ENCODE assay signal across 8 cellular contexts in genomic region chr12:112125250-112125999, GRCh38. TPM values are rescaled to one million over a fixed set of nuclear protein-coding genes. Genes with fewer than 3 reads are reported as not detected.
DNase-seq lines count a peak whose midpoint lies in the region; ATAC-seq and TF ChIP-seq lines count a peak whose summit lies in the region.

TRAFD1 (plus strand) TSS chr12:112125560; CDS start chr12:112130523, 4,963 bp downstream.

- peak within 1 kb of the TSS; percentile 58 for H2AFZ ChIP-seq in KMS-11 (ENCODE audit: low read depth)

- ATAC-seq in GM21737 (IDR thresholded peaks at IDR 0.05; ENCODE audit: unreplicated experiment) (peak; percentile 94), esophagus mucosa (peak; percentile 98)

- H3K27ac ChIP-seq in KMS-11 (peak within 1 kb of the TSS; percentile 61), Peyer's patch (peak within 1 kb of the TSS; percentile 88 to 94 (median 90)), muscle layer of colon (ENCODE audit: low read depth, low read length) (peak within 1 kb of the TSS; percentile 85)

- peak within 1 kb of the TSS; percentile 76 for H3K9ac ChIP-seq in KMS-11
- peak within 1 kb of the TSS; percentile 90 for H3K9ac ChIP-seq in muscle layer of colon (ENCODE audit: low read length)

- H3K4me3 ChIP-seq in KMS-11 (IDR thresholded peaks at IDR 0.05; ENCODE audit: insufficient read depth, low read depth, low read length) (no peak within 1 kb of the TSS), Peyer's patch (peak within 1 kb of the TSS; percentile 78 to 91 (median 84)), muscle layer of colon (ENCODE audit: low read depth in 1 of 2, low read length in 2 of 2) (peak within 1 kb of the TSS; percentile 66 to 84)

- peak within 1 kb of the TSS; percentile 80 for H3K4me2 ChIP-seq in KMS-11

- TF ChIP-seq CTCF in KMS-11 (conservative IDR thresholded peaks at IDR 0.05; ENCODE audit: low read depth, low read length) = no peak
- TF ChIP-seq CTCF in Peyer's patch (IDR thresholded peaks at IDR 0.05) = no peak

- peaks cover 43% of the 10 kb centered on the region for H3K4me1 ChIP-seq in KMS-11 (ENCODE audit: low read depth, poor library complexity, severe bottlenecking)
- peaks cover 0 to 39% (median 18%) of the 10 kb centered on the region in 4 donors for H3K4me1 ChIP-seq in Peyer's patch
- peaks cover 64% of the 10 kb centered on the region for H3K4me1 ChIP-seq in muscle layer of colon (ENCODE audit: insufficient read depth, low read length)

- peaks cover 37% of the 10 kb centered on the region for H3K79me2 ChIP-seq in KMS-11 (ENCODE audit: insufficient read depth, low read depth)

- peak; percentile 86 to 95 for TF ChIP-seq POLR2A in Peyer's patch (IDR thresholded peaks at IDR 0.05)

- H3K9me3 ChIP-seq in Peyer's patch = no peaks in the 10 kb centered on the region
- no peaks in the 10 kb centered on the region for H3K9me3 ChIP-seq in muscle layer of colon (ENCODE audit: low read length)

- H4K20me1 ChIP-seq in KMS-11 (ENCODE audit: insufficient read depth) = no peaks in the 10 kb centered on the region

- peak; percentile 96 for DNase-seq in DMS53 treated with DMSO at 0.1 percent for 48 hours (lab: John Stamatoyannopoulos, UW; ENCODE audit: unreplicated experiment)
- peak; percentile 99 for DNase-seq in Peyer's patch
- DNase-seq in activated T-cell treated with anti-CD3 and anti-CD28 coated beads, Interleukin-2, amount 50 U/mL, for 48 hours = peak; percentile 100
- DNase-seq in stimulated activated CD8-positive, alpha-beta memory T cell treated with anti-CD3 and anti-CD28 coated beads, Interleukin-7, amount 100 ng/mL, for 24 hours (ENCODE audit: low read depth) = peak; percentile 95

- H3K36me3 ChIP-seq in KMS-11 (ENCODE audit: insufficient read depth) (no peaks in the 10 kb centered on the region), Peyer's patch (no peaks in the 10 kb centered on the region), muscle layer of colon (ENCODE audit: insufficient read depth, low read length) (no peaks in the 10 kb centered on the region)

- H3K27me3 ChIP-seq in KMS-11 (ENCODE audit: insufficient read depth, low read depth) (no peaks in the 10 kb centered on the region), Peyer's patch (no peaks in the 10 kb centered on the region), muscle layer of colon (ENCODE audit: control insufficient read depth in 1 of 2, insufficient read depth in 2 of 2, low read length in 2 of 2) (no peaks in the 10 kb centered on the region)

RNA-seq across cellular contexts. Expression of gene TRAFD1, which starts in this region (rescaled TPM):
- total RNA-seq in Peyer's patch = 10 to 100 TPM; 19.4 to 95.7 (median 30.5) TPM
- total RNA-seq in esophagus mucosa = 24.0 TPM
